9 cellular contexts compared by ENCODE assay signal in genomic region chr12:28963554-28963953, GRCh38.
DNase-seq lines count a peak whose midpoint lies in the region; ATAC-seq, FAIRE-seq and TF ChIP-seq lines count a peak whose summit lies in the region.
"Had no signal": no experiment of that assay in that cellular context is flagged by ENCODE, and none has a peak within 500 bp of the region (broad histone marks: within the 10 kb centered on the region; RNA-seq: fewer than 3 reads in every experiment).

No MANE protein-coding gene starts in this region.

- H3K4me3 ChIP-seq in GM06990 (replicated peaks; ENCODE audit: low read depth, low read length) (no peak overlapping the region), MM.1S (ENCODE audit: low read length) (no peak overlapping the region)

- H3K36me3 ChIP-seq in GM06990 (ENCODE audit: control insufficient read depth, insufficient read depth, low read length) (no peaks in the 10 kb centered on the region), MM.1S (replicated peaks; ENCODE audit: insufficient read depth, low read length) (no peaks in the 10 kb centered on the region)

- H3K9me3 ChIP-seq in MM.1S (replicated peaks; ENCODE audit: insufficient read depth, low read length) = no peaks in the 10 kb centered on the region

- no peaks in the 10 kb centered on the region for H3F3A ChIP-seq in MM.1S (ENCODE audit: insufficient read depth, low read length)

- no peaks in the 10 kb centered on the region for H3K36me3 Mint-ChIP-seq in nephron progenitor cell (ENCODE audit: low read depth)

- no peaks in the 10 kb centered on the region for H3K9me3 Mint-ChIP-seq in nephron progenitor cell

- no peak for TF ChIP-seq POLR2A in GM12891 (IDR thresholded peaks at IDR 0.05; ENCODE audit: low read depth, low read length)

- H3K27ac ChIP-seq in MM.1S (ENCODE audit: low read length) = no peak overlapping the region
- H3K27ac ChIP-seq: HL-60 had no signal

- H3K27me3 ChIP-seq in GM06990 (replicated peaks; ENCODE audit: control insufficient read depth, insufficient read depth, low read length) (no peaks in the 10 kb centered on the region), MM.1S (replicated peaks; ENCODE audit: insufficient read depth, low read length) (no peaks in the 10 kb centered on the region)

- H3K9me2 ChIP-seq in MM.1S (replicated peaks; ENCODE audit: insufficient read depth, low read length) = no peaks in the 10 kb centered on the region

- ATAC-seq in GM18907 (IDR thresholded peaks at IDR 0.05; ENCODE audit: unreplicated experiment) (no peak), GM21360 (IDR thresholded peaks at IDR 0.05; ENCODE audit: unreplicated experiment) (no peak)

- H3K27me3 Mint-ChIP-seq in nephron progenitor cell (ENCODE audit: low read depth, poor library complexity) = peaks cover 5% of the 10 kb centered on the region

- DNase-seq in GM06990 (ENCODE audit: extremely low read depth, insufficient read length) = no peak
- DNase-seq in MM.1S = peak; percentile 36
- peak; percentile 10 for DNase-seq in cerebellar cortex (ENCODE audit: low spot score)
- no peak for DNase-seq in nephron progenitor cell
- DNase-seq in GM12891 (ENCODE audit: insufficient read length, low spot score) = no peak
- DNase-seq: activated gamma-delta T cell had no signal

- H3K79me2 ChIP-seq in MM.1S (ENCODE audit: low read length) = no peaks in the 10 kb centered on the region

- no peak overlapping the region for H3K4me2 ChIP-seq in MM.1S (ENCODE audit: low read depth, low read length)

- no peaks in the 10 kb centered on the region for H3K4me1 Mint-ChIP-seq in nephron progenitor cell

- H2AFZ ChIP-seq in MM.1S (ENCODE audit: low read length) = no peak overlapping the region

- no peak overlapping the region for H3K4me3 Mint-ChIP-seq in nephron progenitor cell

- no peak overlapping the region for H3K9ac ChIP-seq in MM.1S (ENCODE audit: low read length)

- TF ChIP-seq CTCF in GM06990 (IDR thresholded peaks at IDR 0.05; ENCODE audit: insufficient read depth, low read length, poor library complexity, severe bottlenecking) (peak; percentile 14), MM.1S (IDR thresholded peaks at IDR 0.05; ENCODE audit: low read length) (peak; percentile 47), nephron progenitor cell (IDR thresholded peaks at IDR 0.05) (peak; percentile 18)

- H4K20me1 ChIP-seq in MM.1S (ENCODE audit: insufficient read depth, low read length) = no peaks in the 10 kb centered on the region

- H3K27ac Mint-ChIP-seq in nephron progenitor cell = no peak overlapping the region

- peaks cover 4% of the 10 kb centered on the region; the same call in 1 of the 2 replicates for H3K4me1 ChIP-seq in MM.1S (ENCODE audit: low read length)

- FAIRE-seq in GM12891 (lab: Jason Lieb, UNC) = no peak

TF ChIP-seq in GM12891, 5 proteins besides CTCF, POLR2A, EP300 and RAD21:
- TF ChIP-seq SPI1 (IDR thresholded peaks at IDR 0.05; ENCODE audit: low read depth, low read length) = no peak
- no peak for TF ChIP-seq POLR2AphosphoS5 (IDR thresholded peaks at IDR 0.05; ENCODE audit: low read depth, low read length)
- TF ChIP-seq POU2F2 (IDR thresholded peaks at IDR 0.05; ENCODE audit: low read depth, low read length) = no peak
- no peak for TF ChIP-seq TAF1 (IDR thresholded peaks at IDR 0.05; ENCODE audit: low read depth, low read length)
- no peak for TF ChIP-seq PAX5 (IDR thresholded peaks at IDR 0.05; ENCODE audit: insufficient read depth, low read length, severe bottlenecking)
TF ChIP-seq in GM12891: peak in this region for 0.

Comparison
In these comparisons a context has a peak if more than half of its experiments do, and no peak if none do; other contexts are left out.
1. DNase-seq: peak in MM.1S (single experiment) and cerebellar cortex (single experiment); none in GM06990 (single experiment), nephron progenitor cell (single experiment) and GM12891 (single experiment).
2. Peak in every context shown above with its lines, with median percentiles within 50 percentile points of each other: CTCF ChIP-seq.